ENCODE assay signal across 1 cellular context in the genomic region with DNA sequence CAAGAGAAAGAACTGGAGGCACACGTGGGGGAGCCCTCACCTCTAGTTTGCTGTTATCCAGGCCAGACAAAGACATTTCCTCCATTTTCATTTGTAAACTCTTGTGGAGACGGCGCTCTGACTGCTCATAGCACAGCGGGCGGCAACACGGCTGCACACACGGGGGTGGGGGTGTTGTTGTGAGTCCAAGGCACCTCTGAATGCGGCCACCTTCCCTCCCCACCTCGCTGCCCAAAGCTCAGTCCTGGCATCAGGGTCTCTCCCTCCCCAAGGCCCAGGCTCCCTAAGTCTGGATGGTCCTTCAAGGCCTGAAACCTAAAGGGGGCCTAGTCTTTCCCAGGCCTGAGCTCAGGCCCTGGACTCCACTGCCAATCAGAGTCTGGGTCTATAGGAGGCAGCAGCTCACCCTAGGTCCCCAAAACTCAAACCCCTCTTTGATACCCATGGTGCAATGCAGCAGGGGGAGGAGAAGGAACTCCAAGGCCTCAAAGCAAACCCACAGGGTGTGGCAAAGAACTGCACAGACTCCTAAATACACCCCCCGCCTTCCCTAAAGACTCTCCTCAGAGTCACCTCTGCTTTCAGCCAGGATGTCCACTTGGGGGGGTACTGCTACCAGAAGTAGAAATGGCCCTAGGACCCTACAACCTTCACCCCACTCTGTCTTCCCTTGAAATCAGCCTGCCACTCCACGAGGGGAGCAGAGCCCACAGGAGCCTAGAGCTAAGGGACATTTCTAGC.
A peak's percentile ranks its signal among the peaks of the same experiment; 100 is the strongest.
TF ChIP-seq lines count a peak whose summit lies in the region.

No MANE protein-coding gene starts in this region.

TF ChIP-seq in HepG2, 621 proteins besides CTCF, POLR2A, EP300 and RAD21:
- TF ChIP-seq PAWR (CRISPR knock-in tag; IDR thresholded peaks at IDR 0.05; ENCODE audit: borderline replicate concordance) = no peak
- TF ChIP-seq MED8 (CRISPR knock-in tag; IDR thresholded peaks at IDR 0.05; ENCODE audit: insufficient replicate concordance) = peak; percentile 38
- TF ChIP-seq HHEX (CRISPR knock-in tag; IDR thresholded peaks at IDR 0.05) = no peak
- TF ChIP-seq SMC3 (IDR thresholded peaks at IDR 0.05; ENCODE audit: low read length) = peak; percentile 11; the same call in 1 of the 2 replicates
- 0 out of 2 replicates have a peak, but pooled peaks have one; percentile 5 for TF ChIP-seq ZNF710 (CRISPR knock-in tag; IDR thresholded peaks at IDR 0.05; ENCODE audit: borderline replicate concordance)
- TF ChIP-seq, protein P1, sequence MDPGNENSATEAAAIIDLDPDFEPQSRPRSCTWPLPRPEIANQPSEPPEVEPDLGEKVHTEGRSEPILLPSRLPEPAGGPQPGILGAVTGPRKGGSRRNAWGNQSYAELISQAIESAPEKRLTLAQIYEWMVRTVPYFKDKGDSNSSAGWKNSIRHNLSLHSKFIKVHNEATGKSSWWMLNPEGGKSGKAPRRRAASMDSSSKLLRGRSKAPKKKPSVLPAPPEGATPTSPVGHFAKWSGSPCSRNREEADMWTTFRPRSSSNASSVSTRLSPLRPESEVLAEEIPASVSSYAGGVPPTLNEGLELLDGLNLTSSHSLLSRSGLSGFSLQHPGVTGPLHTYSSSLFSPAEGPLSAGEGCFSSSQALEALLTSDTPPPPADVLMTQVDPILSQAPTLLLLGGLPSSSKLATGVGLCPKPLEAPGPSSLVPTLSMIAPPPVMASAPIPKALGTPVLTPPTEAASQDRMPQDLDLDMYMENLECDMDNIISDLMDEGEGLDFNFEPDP (CRISPR knock-in tag; conservative IDR thresholded peaks at IDR 0.05) = 0 out of 2 replicates have a peak, but pooled peaks have one; percentile 26
- TF ChIP-seq, protein P2, sequence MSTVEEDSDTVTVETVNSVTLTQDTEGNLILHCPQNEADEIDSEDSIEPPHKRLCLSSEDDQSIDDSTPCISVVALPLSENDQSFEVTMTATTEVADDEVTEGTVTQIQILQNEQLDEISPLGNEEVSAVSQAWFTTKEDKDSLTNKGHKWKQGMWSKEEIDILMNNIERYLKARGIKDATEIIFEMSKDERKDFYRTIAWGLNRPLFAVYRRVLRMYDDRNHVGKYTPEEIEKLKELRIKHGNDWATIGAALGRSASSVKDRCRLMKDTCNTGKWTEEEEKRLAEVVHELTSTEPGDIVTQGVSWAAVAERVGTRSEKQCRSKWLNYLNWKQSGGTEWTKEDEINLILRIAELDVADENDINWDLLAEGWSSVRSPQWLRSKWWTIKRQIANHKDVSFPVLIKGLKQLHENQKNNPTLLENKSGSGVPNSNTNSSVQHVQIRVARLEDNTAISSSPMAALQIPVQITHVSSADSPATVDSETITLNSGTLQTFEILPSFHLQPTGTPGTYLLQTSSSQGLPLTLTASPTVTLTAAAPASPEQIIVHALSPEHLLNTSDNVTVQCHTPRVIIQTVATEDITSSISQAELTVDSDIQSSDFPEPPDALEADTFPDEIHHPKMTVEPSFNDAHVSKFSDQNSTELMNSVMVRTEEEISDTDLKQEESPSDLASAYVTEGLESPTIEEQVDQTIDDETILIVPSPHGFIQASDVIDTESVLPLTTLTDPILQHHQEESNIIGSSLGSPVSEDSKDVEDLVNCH (CRISPR knock-in tag; IDR thresholded peaks at IDR 0.05) = no peak
- no peak for TF ChIP-seq NR3C1 (CRISPR knock-in tag; IDR thresholded peaks at IDR 0.05)
- TF ChIP-seq NR0B2 (CRISPR knock-in tag; IDR thresholded peaks at IDR 0.05) = 0 out of 2 replicates have a peak, but pooled peaks have one; percentile 29
- no peak for TF ChIP-seq THRA (CRISPR knock-in tag; IDR thresholded peaks at IDR 0.05; ENCODE audit: borderline replicate concordance)
- 0 out of 2 replicates have a peak, but pooled peaks have one; percentile 5 for TF ChIP-seq THAP11 (CRISPR knock-in tag; IDR thresholded peaks at IDR 0.05)
- no peak for TF ChIP-seq SOX6 (IDR thresholded peaks at IDR 0.05)
- TF ChIP-seq SOX6 (CRISPR knock-in tag; IDR thresholded peaks at IDR 0.05) = peak; percentile 23; the same call in 1 of the 2 replicates
- TF ChIP-seq ZNF441 (CRISPR knock-in tag; IDR thresholded peaks at IDR 0.05; ENCODE audit: borderline replicate concordance) = 0 out of 2 replicates have a peak, but pooled peaks have one; percentile 27
- TF ChIP-seq, protein P3, sequence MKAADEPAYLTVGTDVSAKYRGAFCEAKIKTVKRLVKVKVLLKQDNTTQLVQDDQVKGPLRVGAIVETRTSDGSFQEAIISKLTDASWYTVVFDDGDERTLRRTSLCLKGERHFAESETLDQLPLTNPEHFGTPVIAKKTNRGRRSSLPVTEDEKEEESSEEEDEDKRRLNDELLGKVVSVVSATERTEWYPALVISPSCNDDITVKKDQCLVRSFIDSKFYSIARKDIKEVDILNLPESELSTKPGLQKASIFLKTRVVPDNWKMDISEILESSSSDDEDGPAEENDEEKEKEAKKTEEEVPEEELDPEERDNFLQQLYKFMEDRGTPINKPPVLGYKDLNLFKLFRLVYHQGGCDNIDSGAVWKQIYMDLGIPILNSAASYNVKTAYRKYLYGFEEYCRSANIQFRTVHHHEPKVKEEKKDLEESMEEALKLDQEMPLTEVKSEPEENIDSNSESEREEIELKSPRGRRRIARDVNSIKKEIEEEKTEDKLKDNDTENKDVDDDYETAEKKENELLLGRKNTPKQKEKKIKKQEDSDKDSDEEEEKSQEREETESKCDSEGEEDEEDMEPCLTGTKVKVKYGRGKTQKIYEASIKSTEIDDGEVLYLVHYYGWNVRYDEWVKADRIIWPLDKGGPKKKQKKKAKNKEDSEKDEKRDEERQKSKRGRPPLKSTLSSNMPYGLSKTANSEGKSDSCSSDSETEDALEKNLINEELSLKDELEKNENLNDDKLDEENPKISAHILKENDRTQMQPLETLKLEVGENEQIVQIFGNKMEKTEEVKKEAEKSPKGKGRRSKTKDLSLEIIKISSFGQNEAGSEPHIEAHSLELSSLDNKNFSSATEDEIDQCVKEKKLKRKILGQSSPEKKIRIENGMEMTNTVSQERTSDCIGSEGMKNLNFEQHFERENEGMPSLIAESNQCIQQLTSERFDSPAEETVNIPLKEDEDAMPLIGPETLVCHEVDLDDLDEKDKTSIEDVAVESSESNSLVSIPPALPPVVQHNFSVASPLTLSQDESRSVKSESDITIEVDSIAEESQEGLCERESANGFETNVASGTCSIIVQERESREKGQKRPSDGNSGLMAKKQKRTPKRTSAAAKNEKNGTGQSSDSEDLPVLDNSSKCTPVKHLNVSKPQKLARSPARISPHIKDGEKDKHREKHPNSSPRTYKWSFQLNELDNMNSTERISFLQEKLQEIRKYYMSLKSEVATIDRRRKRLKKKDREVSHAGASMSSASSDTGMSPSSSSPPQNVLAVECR (CRISPR knock-in tag; IDR thresholded peaks at IDR 0.05; ENCODE audit: borderline replicate concordance) = no peak
- TF ChIP-seq REL (CRISPR knock-in tag; conservative IDR thresholded peaks at IDR 0.05) = no peak
- no peak for TF ChIP-seq CREM (IDR thresholded peaks at IDR 0.05)
- TF ChIP-seq CREM (CRISPR knock-in tag; IDR thresholded peaks at IDR 0.05) = no peak
- peak; percentile 36 for TF ChIP-seq PRPF4 (IDR thresholded peaks at IDR 0.05; ENCODE audit: low read depth, low read length, poor library complexity, severe bottlenecking)
- TF ChIP-seq NFE2 (CRISPR knock-in tag; IDR thresholded peaks at IDR 0.05) = no peak
- no peak for TF ChIP-seq ZBTB1 (CRISPR knock-in tag; IDR thresholded peaks at IDR 0.05; ENCODE audit: borderline replicate concordance)
- TF ChIP-seq, protein P4, sequence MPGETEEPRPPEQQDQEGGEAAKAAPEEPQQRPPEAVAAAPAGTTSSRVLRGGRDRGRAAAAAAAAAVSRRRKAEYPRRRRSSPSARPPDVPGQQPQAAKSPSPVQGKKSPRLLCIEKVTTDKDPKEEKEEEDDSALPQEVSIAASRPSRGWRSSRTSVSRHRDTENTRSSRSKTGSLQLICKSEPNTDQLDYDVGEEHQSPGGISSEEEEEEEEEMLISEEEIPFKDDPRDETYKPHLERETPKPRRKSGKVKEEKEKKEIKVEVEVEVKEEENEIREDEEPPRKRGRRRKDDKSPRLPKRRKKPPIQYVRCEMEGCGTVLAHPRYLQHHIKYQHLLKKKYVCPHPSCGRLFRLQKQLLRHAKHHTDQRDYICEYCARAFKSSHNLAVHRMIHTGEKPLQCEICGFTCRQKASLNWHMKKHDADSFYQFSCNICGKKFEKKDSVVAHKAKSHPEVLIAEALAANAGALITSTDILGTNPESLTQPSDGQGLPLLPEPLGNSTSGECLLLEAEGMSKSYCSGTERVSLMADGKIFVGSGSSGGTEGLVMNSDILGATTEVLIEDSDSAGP (CRISPR knock-in tag; IDR thresholded peaks at IDR 0.05; ENCODE audit: borderline replicate concordance) = peak; percentile 60; the same call in 1 of the 2 replicates
- TF ChIP-seq KLF13 (CRISPR knock-in tag; IDR thresholded peaks at IDR 0.05) = 0 out of 2 replicates have a peak, but pooled peaks have one; percentile 19
- peak; percentile 68 for TF ChIP-seq ZNF143 (CRISPR knock-in tag; IDR thresholded peaks at IDR 0.05)
- TF ChIP-seq REXO4 (CRISPR knock-in tag; IDR thresholded peaks at IDR 0.05; ENCODE audit: borderline replicate concordance) = no peak
- TF ChIP-seq TGIF2 (CRISPR knock-in tag; IDR thresholded peaks at IDR 0.05) = 0 out of 2 replicates have a peak, but pooled peaks have one; percentile 21
- peak; percentile 58 for TF ChIP-seq STAG1 (CRISPR knock-in tag; IDR thresholded peaks at IDR 0.05)
